In the genomic region with DNA sequence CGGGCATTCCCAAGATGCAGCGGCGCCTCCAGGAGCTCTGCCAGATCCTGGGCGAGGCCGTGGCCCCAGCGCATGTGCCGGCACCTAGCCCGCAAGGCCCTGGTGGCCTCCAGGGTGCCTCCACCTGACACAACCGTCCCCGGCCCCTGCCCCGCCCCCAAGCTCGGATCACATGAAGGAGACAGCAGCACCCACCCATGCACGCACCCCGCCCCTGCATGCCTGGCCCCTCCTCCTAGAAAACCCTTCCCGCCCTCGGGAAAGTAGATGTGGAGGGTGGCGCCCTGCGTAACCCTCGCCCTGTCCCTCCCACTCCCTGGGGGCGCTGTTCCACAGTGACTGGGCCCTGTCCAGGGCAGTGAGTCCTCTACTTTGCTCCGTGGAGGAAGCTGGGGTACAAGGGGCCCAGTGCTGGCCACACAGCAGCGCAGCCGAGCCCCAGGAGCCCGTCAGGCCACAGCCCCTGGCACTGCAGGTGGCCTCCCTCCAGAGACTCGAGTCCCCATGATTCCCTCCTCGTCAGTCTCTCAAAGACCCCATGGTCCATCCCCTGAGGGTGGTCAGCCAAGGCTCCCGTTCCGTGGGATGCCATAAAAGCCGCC, we compare ENCODE assay signal across 1 cellular context.
TF ChIP-seq lines count a peak whose summit lies in the region.

No MANE protein-coding gene starts in this region.

TF ChIP-seq in H1, 55 proteins besides CTCF, POLR2A, EP300 and RAD21:
- peak; percentile 13 for TF ChIP-seq E2F6 (IDR thresholded peaks at IDR 0.05)
- TF ChIP-seq, protein P1, sequence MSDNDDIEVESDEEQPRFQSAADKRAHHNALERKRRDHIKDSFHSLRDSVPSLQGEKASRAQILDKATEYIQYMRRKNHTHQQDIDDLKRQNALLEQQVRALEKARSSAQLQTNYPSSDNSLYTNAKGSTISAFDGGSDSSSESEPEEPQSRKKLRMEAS (IDR thresholded peaks at IDR 0.05): peak; percentile 10; the same call in 1 of the 2 replicates
